Comparison of ENCODE assay signal across 9 cellular contexts in the genomic region with DNA sequence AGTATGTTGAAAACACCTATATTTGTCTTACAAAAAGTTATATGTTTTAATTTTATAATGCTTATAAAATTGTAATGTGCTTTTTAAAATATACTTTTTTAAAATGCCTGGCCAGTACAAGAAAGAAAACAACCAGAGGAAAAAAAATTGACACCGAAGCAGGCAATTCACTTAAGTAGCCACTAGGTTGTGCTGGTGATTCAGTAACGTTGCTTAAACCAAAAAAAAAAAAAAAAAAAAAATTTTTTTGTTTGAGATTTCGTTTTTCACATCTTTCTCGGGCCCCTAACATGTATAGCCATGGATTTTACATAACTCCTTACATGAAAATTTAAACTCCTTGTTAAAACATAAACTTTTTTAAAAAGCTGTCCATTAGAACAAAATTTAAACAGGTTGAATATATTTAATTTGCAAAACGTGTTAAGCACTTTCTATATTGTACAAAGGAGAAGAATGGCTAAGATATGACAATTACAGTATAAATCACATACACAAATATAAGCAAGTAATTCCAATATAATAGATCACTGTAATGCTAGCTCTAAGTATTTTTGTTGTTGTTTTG. TPM values are rescaled to one million over a fixed set of nuclear protein-coding genes. Genes with fewer than 3 reads are reported as not detected.
A peak's percentile ranks its signal among the peaks of the same experiment; 100 is the strongest.
DNase-seq lines count a peak whose midpoint lies in the region; ATAC-seq, FAIRE-seq and TF ChIP-seq lines count a peak whose summit lies in the region.
"Had no signal": no experiment of that assay in that cellular context is flagged by ENCODE, and none has a peak within 500 bp of the region (broad histone marks: within the 10 kb centered on the region; RNA-seq: fewer than 3 reads in every experiment).

No MANE protein-coding gene starts in this region.

- DNase-seq in NCI-H345 (lab: John Stamatoyannopoulos, UW) = peak; percentile 2
- no peak for DNase-seq in NCI-H345 treated with DMSO at 0.1 percent for 48 hours (lab: John Stamatoyannopoulos, UW; ENCODE audit: unreplicated experiment)
- DNase-seq in NB4 (ENCODE audit: low read depth) = peak; percentile 61
- peak; percentile 41 for DNase-seq in amniotic epithelial cell (ENCODE audit: low read depth)
- no peak for DNase-seq in kidney
- DNase-seq in mucosa of gallbladder (ENCODE audit: low spot score) = no peak

- ATAC-seq in GM19351 (IDR thresholded peaks at IDR 0.05; ENCODE audit: unreplicated experiment) = no peak
- no peak for ATAC-seq in HG03439 (IDR thresholded peaks at IDR 0.05; ENCODE audit: unreplicated experiment)

- FAIRE-seq in kidney (lab: Jason Lieb, UNC) = peak; percentile 97

- TF ChIP-seq CTCF in NB4 (IDR thresholded peaks at IDR 0.05; ENCODE audit: low read depth, low read length) (peak; percentile 56), kidney (IDR thresholded peaks at IDR 0.05; ENCODE audit: borderline replicate concordance, extremely low read depth, insufficient read depth) (peak; percentile 59)

- H3K9me3 ChIP-seq in kidney (ENCODE audit: control insufficient read depth in 1 of 2, low read length in 2 of 2) = no peaks in the 10 kb centered on the region

- H3K4me1 ChIP-seq in kidney (ENCODE audit: control insufficient read depth in 1 of 2, insufficient read depth in 1 of 2, low read depth in 1 of 2, low read length in 2 of 2) = no peaks in the 10 kb centered on the region

- no peaks in the 10 kb centered on the region for H3K36me3 ChIP-seq in kidney (ENCODE audit: control insufficient read depth in 1 of 2, insufficient read depth in 2 of 2, low read length in 2 of 2)

- no peak overlapping the region for H3K27ac ChIP-seq in kidney (ENCODE audit: low read depth in 2 of 2, low read length in 2 of 2)

- H3K4me3 ChIP-seq in NB4 (ENCODE audit: low read depth, low read length) (no peak overlapping the region), kidney (ENCODE audit: low read length in 2 of 2) (no peak overlapping the region)

- intact Hi-C loops in kidney (cut with DNase I) = loop anchor here (10.0 kb wide), 1 partner anchor 169 kb away; no protein-coding TSS in a partner anchor

- TF ChIP-seq POLR2A in NB4 (IDR thresholded peaks at IDR 0.05; ENCODE audit: extremely low read depth, insufficient read length) = no peak

- no peak overlapping the region for H3K9ac ChIP-seq in kidney (ENCODE audit: low read length in 2 of 2)

RNA-seq across cellular contexts. Expression of a gene that starts 9.2 kb away (rescaled TPM):
- total RNA-seq in kidney (not detected), mucosa of gallbladder (not detected)
- polyA plus RNA-seq in kidney (ENCODE audit: insufficient read depth, low read depth, low replicate concordance) = not detected
- total RNA-seq: CD8-positive, alpha-beta memory T cell had no signal
- polyA plus RNA-seq: CD8-positive, alpha-beta memory T cell had no signal

RNA-seq across cellular contexts. Expression of a gene that starts 16.6 kb away (rescaled TPM):
- not detected for total RNA-seq in kidney
- not detected for polyA plus RNA-seq in kidney (ENCODE audit: insufficient read depth, low read depth, low replicate concordance)
- not detected for total RNA-seq in mucosa of gallbladder
- total RNA-seq: CD8-positive, alpha-beta memory T cell had no signal
- polyA plus RNA-seq: CD8-positive, alpha-beta memory T cell had no signal

RNA-seq across cellular contexts. Expression of a gene that starts 30.1 kb away (rescaled TPM):
- total RNA-seq in kidney (not detected), mucosa of gallbladder (not detected)
- not detected for polyA plus RNA-seq in kidney (ENCODE audit: insufficient read depth, low read depth, low replicate concordance)
- total RNA-seq: CD8-positive, alpha-beta memory T cell had no signal
- polyA plus RNA-seq: CD8-positive, alpha-beta memory T cell had no signal

RNA-seq across cellular contexts. Expression of a gene that starts 31.1 kb away (rescaled TPM):
- not detected for total RNA-seq in kidney
- polyA plus RNA-seq in kidney (ENCODE audit: insufficient read depth, low read depth, low replicate concordance) = not detected
- not detected for total RNA-seq in mucosa of gallbladder
- total RNA-seq: CD8-positive, alpha-beta memory T cell had no signal
- polyA plus RNA-seq: CD8-positive, alpha-beta memory T cell had no signal

Comparison
In these comparisons a context has a peak if more than half of its experiments do, and no peak if none do; other contexts are left out.
1. DNase-seq: peak in NCI-H345 (single experiment), NB4 (single experiment) and amniotic epithelial cell (single experiment); none in NCI-H345 treated with DMSO at 0.1 percent for 48 hours (single experiment), kidney (single experiment) and mucosa of gallbladder (single experiment).